In genomic region chr1:9782116-9782751, GRCh38 we compare ENCODE assay signal across 22 cellular contexts.
"Had no signal": no experiment of that assay in that cellular context is flagged by ENCODE, and none has a peak within 500 bp of the region (broad histone marks: within the 10 kb centered on the region; RNA-seq: fewer than 3 reads in every experiment).

No MANE protein-coding gene starts in this region.

- DNase-seq: activated CD4-positive, alpha-beta memory T cell treated with anti-CD3 and anti-CD28 coated beads, Interleukin-2, amount 10 ng/mL, durations not matched to agents 7 days and 5 days; activated CD4-positive, alpha-beta T cell treated with anti-CD3 and anti-CD28 coated beads, Interleukin-2, amount 10 ng/mL, durations not matched to agents 24 days and 14 days; activated effector memory CD4-positive, alpha-beta T cell treated with Interleukin-2 at 50 U/mL for 16 hours; activated naive CD4-positive, alpha-beta T cell treated with anti-CD3 and anti-CD28 coated beads, Interleukin-2, amount 10 ng/mL, durations not matched to agents 7 days and 5 days; activated T-cell treated with anti-CD3 and anti-CD28 coated beads, Interleukin-2, amount 50 U/mL, for 72 hours; amygdala; cortex of kidney; effector CD4-positive, alpha-beta T cell; gastrocnemius medialis; hippocampal formation; kidney glomerular epithelial cell; left ventricle myocardium inferior; ovary; stimulated activated CD4-positive, alpha-beta T cell treated with anti-CD3 and anti-CD28 coated beads, Interleukin-4, amount 100 ng/mL, for 24 hours; stimulated activated naive CD4-positive, alpha-beta T cell treated with Interleukin-2 at 50 U/mL for 16 hours; T1000 had no signal

- H3K27me3 ChIP-seq: cardiac muscle cell, gastrocnemius medialis, ovary, right atrium auricular region had no signal

- H3K9me3 ChIP-seq: gastrocnemius medialis, left ventricle myocardium inferior, ovary, prostate gland, right atrium auricular region had no signal

- H3K4me1 ChIP-seq: gastrocnemius medialis, left ventricle myocardium inferior, prostate gland, right atrium auricular region had no signal

- H3K4me3 ChIP-seq: cardiac muscle cell, gastrocnemius medialis, left ventricle myocardium inferior, ovary, prostate gland, right atrium auricular region had no signal

- ATAC-seq: activated T-cell treated with anti-CD3 and anti-CD28 coated beads, Interleukin-2, amount 50 U/mL, for 72 hours; esophagus mucosa; gastrocnemius medialis; natural killer cell treated with Interleukin-12 subunit alpha and Interleukin-12 subunit beta and Interleukin-15 and Interleukin-18, amount 100 ng/mL, for 72 hours had no signal

- H3K36me3 ChIP-seq: cardiac muscle cell, gastrocnemius medialis, left ventricle myocardium inferior, ovary, prostate gland, right atrium auricular region had no signal

- FAIRE-seq: endometrium had no signal

- H3K27ac ChIP-seq: cardiac muscle cell, gastrocnemius medialis, left ventricle myocardium inferior, ovary, prostate gland, right atrium auricular region had no signal
